Comparison of ENCODE assay signal across 8 cellular contexts in the genomic region with DNA sequence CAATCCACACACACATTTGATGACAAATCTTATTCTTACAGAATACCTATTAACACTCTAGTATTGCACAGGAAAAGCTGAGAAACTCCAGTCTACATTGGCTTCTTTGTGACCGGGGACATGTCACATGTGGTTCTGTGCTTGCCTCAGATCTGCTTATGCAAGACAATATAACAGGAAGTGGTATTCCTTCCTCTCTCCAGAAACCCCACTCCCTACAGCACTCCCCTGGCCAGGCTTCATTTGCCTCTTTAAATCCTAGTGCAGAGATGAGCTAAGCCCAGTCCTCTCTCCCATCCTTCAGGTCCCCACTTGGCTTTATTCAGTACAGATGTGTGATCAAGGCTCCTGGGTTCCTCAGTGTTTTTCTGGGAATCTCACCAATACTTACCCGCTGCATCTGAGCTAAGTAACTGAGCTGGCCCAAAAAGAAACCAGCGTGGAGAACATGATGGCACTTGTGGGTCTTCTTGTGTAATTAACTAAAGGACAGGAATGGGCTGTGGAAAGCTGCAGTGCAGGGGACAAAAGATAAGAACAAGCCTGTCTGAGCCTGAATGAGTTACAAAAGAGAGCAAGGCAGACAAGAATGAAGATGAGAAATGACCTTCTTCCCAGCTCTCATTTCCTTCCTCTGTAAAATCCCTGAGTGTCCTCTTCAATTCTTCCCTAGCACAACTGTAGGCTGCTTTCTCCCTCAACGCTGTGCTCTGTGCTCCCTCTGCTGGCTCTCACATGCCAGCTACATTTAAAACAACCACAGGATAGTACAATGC.
DNase-seq lines count a peak whose midpoint lies in the region; ATAC-seq, FAIRE-seq and TF ChIP-seq lines count a peak whose summit lies in the region.

No MANE protein-coding gene starts in this region.

- H3K4me3 Mint-ChIP-seq in T-helper 1 cell treated with Interleukin-12 subunit alpha and Interleukin-12 subunit beta and Interleukin-4 antibody, amounts not matched to agents 30 μg/mL and 1 μg/mL, for 36 hours, result no peak overlapping the region

- H3K4me1 Mint-ChIP-seq in T-helper 1 cell treated with Interleukin-12 subunit alpha and Interleukin-12 subunit beta and Interleukin-4 antibody, amounts not matched to agents 30 μg/mL and 1 μg/mL, for 36 hours (ENCODE audit: low read depth), result peaks cover 11% of the 10 kb centered on the region

- DNase-seq in A172 (ENCODE audit: low spot score) (peak; percentile 44), NCI-H1694 (lab: John Stamatoyannopoulos, UW) (peak; percentile 65), cardiac fibroblast (ENCODE audit: low read depth in 2 of 2) (peak; percentile 68 to 70)
- DNase-seq in stimulated activated CD4-positive, alpha-beta T cell treated with anti-CD3 and anti-CD28 coated beads, Interleukin-2, amount 100 ng/mL, for 24 hours, result peak; percentile 29 to 39

- peak; percentile 13 for FAIRE-seq in islet of Langerhans (lab: Jason Lieb, UNC)

- H3K9me3 Mint-ChIP-seq in T-helper 1 cell treated with Interleukin-12 subunit alpha and Interleukin-12 subunit beta and Interleukin-4 antibody, amounts not matched to agents 30 μg/mL and 1 μg/mL, for 36 hours, result peaks cover 5% of the 10 kb centered on the region

- no peak overlapping the region for H3K4me3 ChIP-seq in cardiac fibroblast (replicated peaks in 1 of 2; ENCODE audit: low read depth in 2 of 2, low read length in 2 of 2)

- peak; percentile 87 for ATAC-seq in HG02885 (IDR thresholded peaks at IDR 0.05; ENCODE audit: poor library complexity, unreplicated experiment)

- H3K27me3 Mint-ChIP-seq in T-helper 1 cell treated with Interleukin-12 subunit alpha and Interleukin-12 subunit beta and Interleukin-4 antibody, amounts not matched to agents 30 μg/mL and 1 μg/mL, for 36 hours (ENCODE audit: low read depth), result no peaks in the 10 kb centered on the region

- H3K27ac Mint-ChIP-seq in T-helper 1 cell treated with Interleukin-12 subunit alpha and Interleukin-12 subunit beta and Interleukin-4 antibody, amounts not matched to agents 30 μg/mL and 1 μg/mL, for 36 hours, result peak overlapping the region; percentile 38

- TF ChIP-seq CTCF in GM12873 (IDR thresholded peaks at IDR 0.05; ENCODE audit: insufficient read depth, low read depth, low read length, missing control alignments), result peak; percentile 66
- TF ChIP-seq CTCF in cardiac fibroblast (IDR thresholded peaks at IDR 0.05; ENCODE audit: low read depth, low read length), result peak; percentile 85

- peaks cover 2% of the 10 kb centered on the region for H3K36me3 Mint-ChIP-seq in T-helper 1 cell treated with Interleukin-12 subunit alpha and Interleukin-12 subunit beta and Interleukin-4 antibody, amounts not matched to agents 30 μg/mL and 1 μg/mL, for 36 hours (ENCODE audit: low read depth)
